In the genomic region with DNA sequence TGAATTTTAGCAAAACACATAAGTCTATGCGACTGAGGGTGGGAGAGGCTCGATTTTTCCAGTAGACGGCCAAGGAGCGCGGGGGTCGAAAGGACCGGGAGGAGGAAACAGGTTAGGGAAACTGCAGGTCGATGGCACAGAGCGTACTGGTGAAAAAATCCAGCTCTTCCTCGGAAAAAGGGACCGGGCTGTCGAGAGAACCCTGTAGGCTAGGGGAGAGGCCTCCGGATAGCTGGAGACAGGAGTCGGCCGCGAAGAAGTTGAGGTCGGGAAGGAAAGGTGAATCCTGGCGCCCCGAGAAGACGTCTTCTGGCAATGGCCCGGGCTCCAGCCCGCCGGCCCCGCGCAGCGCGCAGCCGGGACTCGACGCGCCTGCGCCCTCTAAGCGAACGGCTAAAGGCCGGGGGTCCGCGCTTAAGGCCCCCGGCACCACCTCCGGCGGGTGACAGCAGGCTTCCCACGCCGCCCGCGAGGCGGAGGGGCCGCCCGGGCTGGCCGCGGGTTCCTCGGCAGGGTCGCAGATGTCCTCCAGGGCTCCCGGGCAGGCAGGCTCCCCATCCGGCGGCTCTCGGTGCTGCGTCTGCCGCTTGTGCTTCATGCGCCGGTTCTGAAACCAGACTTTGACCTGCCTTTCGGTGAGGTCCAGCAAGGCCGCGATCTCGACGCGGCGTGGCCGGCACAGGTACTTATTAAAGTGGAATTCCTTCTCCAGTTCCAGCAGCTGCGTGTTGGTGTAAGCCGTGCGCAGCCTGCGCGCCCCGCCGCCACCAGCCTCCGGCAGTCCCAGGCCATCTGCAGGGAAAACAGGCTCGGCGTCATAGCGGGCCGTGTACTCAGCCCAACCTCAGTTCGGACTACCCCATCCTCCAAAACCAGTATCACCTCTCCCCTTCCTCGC, we compare ENCODE assay signal across 1 cellular context.
TF ChIP-seq lines count a peak whose summit lies in the region.

No MANE protein-coding gene starts in this region.

TF ChIP-seq in HCT116, 20 proteins besides CTCF, POLR2A, EP300 and RAD21 (continued from another document):
- TF ChIP-seq REST (IDR thresholded peaks at IDR 0.05; ENCODE audit: low read depth), result no peak
